In genomic region chr10:51001587-51001986, GRCh38 we compare ENCODE assay signal across 1 cellular context.
TF ChIP-seq lines count a peak whose summit lies in the region.

No MANE protein-coding gene starts in this region.

TF ChIP-seq in H1, 55 proteins besides CTCF, POLR2A, EP300 and RAD21:
- TF ChIP-seq, protein P1, sequence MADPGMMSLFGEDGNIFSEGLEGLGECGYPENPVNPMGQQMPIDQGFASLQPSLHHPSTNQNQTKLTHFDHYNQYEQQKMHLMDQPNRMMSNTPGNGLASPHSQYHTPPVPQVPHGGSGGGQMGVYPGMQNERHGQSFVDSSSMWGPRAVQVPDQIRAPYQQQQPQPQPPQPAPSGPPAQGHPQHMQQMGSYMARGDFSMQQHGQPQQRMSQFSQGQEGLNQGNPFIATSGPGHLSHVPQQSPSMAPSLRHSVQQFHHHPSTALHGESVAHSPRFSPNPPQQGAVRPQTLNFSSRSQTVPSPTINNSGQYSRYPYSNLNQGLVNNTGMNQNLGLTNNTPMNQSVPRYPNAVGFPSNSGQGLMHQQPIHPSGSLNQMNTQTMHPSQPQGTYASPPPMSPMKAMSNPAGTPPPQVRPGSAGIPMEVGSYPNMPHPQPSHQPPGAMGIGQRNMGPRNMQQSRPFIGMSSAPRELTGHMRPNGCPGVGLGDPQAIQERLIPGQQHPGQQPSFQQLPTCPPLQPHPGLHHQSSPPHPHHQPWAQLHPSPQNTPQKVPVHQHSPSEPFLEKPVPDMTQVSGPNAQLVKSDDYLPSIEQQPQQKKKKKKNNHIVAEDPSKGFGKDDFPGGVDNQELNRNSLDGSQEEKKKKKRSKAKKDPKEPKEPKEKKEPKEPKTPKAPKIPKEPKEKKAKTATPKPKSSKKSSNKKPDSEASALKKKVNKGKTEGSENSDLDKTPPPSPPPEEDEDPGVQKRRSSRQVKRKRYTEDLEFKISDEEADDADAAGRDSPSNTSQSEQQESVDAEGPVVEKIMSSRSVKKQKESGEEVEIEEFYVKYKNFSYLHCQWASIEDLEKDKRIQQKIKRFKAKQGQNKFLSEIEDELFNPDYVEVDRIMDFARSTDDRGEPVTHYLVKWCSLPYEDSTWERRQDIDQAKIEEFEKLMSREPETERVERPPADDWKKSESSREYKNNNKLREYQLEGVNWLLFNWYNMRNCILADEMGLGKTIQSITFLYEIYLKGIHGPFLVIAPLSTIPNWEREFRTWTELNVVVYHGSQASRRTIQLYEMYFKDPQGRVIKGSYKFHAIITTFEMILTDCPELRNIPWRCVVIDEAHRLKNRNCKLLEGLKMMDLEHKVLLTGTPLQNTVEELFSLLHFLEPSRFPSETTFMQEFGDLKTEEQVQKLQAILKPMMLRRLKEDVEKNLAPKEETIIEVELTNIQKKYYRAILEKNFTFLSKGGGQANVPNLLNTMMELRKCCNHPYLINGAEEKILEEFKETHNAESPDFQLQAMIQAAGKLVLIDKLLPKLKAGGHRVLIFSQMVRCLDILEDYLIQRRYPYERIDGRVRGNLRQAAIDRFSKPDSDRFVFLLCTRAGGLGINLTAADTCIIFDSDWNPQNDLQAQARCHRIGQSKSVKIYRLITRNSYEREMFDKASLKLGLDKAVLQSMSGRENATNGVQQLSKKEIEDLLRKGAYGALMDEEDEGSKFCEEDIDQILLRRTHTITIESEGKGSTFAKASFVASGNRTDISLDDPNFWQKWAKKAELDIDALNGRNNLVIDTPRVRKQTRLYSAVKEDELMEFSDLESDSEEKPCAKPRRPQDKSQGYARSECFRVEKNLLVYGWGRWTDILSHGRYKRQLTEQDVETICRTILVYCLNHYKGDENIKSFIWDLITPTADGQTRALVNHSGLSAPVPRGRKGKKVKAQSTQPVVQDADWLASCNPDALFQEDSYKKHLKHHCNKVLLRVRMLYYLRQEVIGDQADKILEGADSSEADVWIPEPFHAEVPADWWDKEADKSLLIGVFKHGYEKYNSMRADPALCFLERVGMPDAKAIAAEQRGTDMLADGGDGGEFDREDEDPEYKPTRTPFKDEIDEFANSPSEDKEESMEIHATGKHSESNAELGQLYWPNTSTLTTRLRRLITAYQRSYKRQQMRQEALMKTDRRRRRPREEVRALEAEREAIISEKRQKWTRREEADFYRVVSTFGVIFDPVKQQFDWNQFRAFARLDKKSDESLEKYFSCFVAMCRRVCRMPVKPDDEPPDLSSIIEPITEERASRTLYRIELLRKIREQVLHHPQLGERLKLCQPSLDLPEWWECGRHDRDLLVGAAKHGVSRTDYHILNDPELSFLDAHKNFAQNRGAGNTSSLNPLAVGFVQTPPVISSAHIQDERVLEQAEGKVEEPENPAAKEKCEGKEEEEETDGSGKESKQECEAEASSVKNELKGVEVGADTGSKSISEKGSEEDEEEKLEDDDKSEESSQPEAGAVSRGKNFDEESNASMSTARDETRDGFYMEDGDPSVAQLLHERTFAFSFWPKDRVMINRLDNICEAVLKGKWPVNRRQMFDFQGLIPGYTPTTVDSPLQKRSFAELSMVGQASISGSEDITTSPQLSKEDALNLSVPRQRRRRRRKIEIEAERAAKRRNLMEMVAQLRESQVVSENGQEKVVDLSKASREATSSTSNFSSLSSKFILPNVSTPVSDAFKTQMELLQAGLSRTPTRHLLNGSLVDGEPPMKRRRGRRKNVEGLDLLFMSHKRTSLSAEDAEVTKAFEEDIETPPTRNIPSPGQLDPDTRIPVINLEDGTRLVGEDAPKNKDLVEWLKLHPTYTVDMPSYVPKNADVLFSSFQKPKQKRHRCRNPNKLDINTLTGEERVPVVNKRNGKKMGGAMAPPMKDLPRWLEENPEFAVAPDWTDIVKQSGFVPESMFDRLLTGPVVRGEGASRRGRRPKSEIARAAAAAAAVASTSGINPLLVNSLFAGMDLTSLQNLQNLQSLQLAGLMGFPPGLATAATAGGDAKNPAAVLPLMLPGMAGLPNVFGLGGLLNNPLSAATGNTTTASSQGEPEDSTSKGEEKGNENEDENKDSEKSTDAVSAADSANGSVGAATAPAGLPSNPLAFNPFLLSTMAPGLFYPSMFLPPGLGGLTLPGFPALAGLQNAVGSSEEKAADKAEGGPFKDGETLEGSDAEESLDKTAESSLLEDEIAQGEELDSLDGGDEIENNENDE (IDR thresholded peaks at IDR 0.05; ENCODE audit: insufficient replicate concordance, low read length), result peak; percentile 19
- no peak for TF ChIP-seq SIN3A (conservative IDR thresholded peaks at IDR 0.05 in 1 of 2, IDR thresholded peaks at IDR 0.05 in 1 of 2; ENCODE audit: low read depth in 1 of 2, low read length in 2 of 2)
